ENCODE assay signal across 10 cellular contexts in the genomic region with DNA sequence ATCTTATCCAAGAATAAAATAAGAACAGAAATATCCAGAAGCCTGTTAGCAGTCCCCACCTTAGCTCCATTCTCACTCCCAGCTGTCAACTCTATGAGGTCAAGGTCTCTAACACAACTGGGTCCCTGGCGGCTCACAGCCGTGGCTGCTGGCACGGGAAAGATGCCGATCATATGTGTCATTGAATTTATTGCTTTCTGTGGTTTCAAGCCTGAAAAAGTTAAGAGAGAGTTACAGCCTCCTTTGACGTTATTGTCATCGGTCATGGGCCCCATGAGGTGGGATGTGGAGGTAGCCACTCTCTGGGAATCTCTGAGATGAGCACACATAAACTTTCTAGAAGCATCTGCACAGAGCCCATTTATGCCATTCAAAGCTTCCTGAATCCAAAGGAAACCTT. TPM values are rescaled to one million over a fixed set of nuclear protein-coding genes. Genes with fewer than 3 reads are reported as not detected.
A peak's percentile ranks its signal among the peaks of the same experiment; 100 is the strongest.
DNase-seq lines count a peak whose midpoint lies in the region; ATAC-seq, FAIRE-seq and TF ChIP-seq lines count a peak whose summit lies in the region.
"Had no signal": no experiment of that assay in that cellular context is flagged by ENCODE, and none has a peak within 500 bp of the region (broad histone marks: within the 10 kb centered on the region; RNA-seq: fewer than 3 reads in every experiment).

No MANE protein-coding gene starts in this region.

- ATAC-seq in IMR-90 (ENCODE audit: low read depth) = peak; percentile 91
- peak; percentile 7 for ATAC-seq in left lung
- ATAC-seq in HG02610 (IDR thresholded peaks at IDR 0.05; ENCODE audit: unreplicated experiment) = no peak
- ATAC-seq in activated T-cell treated with anti-CD3 and anti-CD28 coated beads, Interleukin-2, amount 50 U/mL, for 4 hours = no peak
- ATAC-seq: activated CD8-positive, alpha-beta T cell treated with anti-CD3 and anti-CD28 coated beads, Interleukin-2, amount 10 ng/mL, durations not matched to agents 7 days and 5 days had no signal

- no peak overlapping the region for H3K4me3 Mint-ChIP-seq in activated T-cell treated with anti-CD3 and anti-CD28 coated beads, Interleukin-2, amount 50 U/mL, for 4 hours
- H3K4me3 Mint-ChIP-seq: activated CD8-positive, alpha-beta T cell treated with anti-CD3 and anti-CD28 coated beads, Interleukin-2, amount 10 ng/mL, durations not matched to agents 7 days and 5 days had no signal

- peak overlapping the region; percentile 70 for H2BK20ac ChIP-seq in IMR-90 (ENCODE audit: low read depth, low read length)

- H3K4me2 ChIP-seq in IMR-90 (ENCODE audit: low read depth, low read length) = peak overlapping the region; percentile 11; the same call in 1 of the 2 replicates
- H3K4me2 ChIP-seq: KMS-11 had no signal

- peak overlapping the region; percentile 18; the same call in 1 of the 2 replicates for H3K18ac ChIP-seq in IMR-90 (ENCODE audit: low read depth, low read length)

- peaks cover 3% of the 10 kb centered on the region for H3K27me3 Mint-ChIP-seq in activated T-cell treated with anti-CD3 and anti-CD28 coated beads, Interleukin-2, amount 50 U/mL, for 4 hours (ENCODE audit: low read depth)

- no peak for TF ChIP-seq CTCF in AG04449 (IDR thresholded peaks at IDR 0.05; ENCODE audit: insufficient read depth, low read length, missing control alignments)
- TF ChIP-seq CTCF in IMR-90 (conservative IDR thresholded peaks at IDR 0.05; ENCODE audit: low read depth, low read length) = no peak
- no peak for TF ChIP-seq CTCF in astrocyte of the cerebellum (IDR thresholded peaks at IDR 0.05; ENCODE audit: low read depth, low read length, missing control alignments)
- TF ChIP-seq CTCF in left lung (IDR thresholded peaks at IDR 0.05) = no peak

- no peaks in the 10 kb centered on the region for H3K36me3 ChIP-seq in IMR-90 (ENCODE audit: control insufficient read depth, insufficient read depth, low read length)
- H3K36me3 ChIP-seq in left lung = no peaks in the 10 kb centered on the region

- 0 out of 4 replicates have a peak, but pooled peaks cover 0 to 3% of the 10 kb centered on the region in 2 experiments for H3K79me1 ChIP-seq in IMR-90 (ENCODE audit: low read depth in 1 of 2, low read length in 2 of 2)

- H3K4ac ChIP-seq in IMR-90 (ENCODE audit: low read depth, low read length) = peak overlapping the region; percentile 6; the same call in 1 of the 2 replicates

- H3K23ac ChIP-seq in IMR-90 (ENCODE audit: low read depth, low read length) = no peak overlapping the region

- dilution Hi-C loops in IMR-90 (cut with HindIII; ENCODE audit: low sequenced_read_pairs, unreplicated experiment) = no loop called here

- TF ChIP-seq POLR2A in IMR-90 (IDR thresholded peaks at IDR 0.05; ENCODE audit: low read depth, low read length) (peak; percentile 44; the same call in 1 of the 2 replicates), GM12892 (IDR thresholded peaks at IDR 0.05; ENCODE audit: low read depth, low read length) (no peak)

- POLR2A ChIA-PET in AG04449 (lab: Yijun Ruan, JAX) (interaction anchor here (0.9 kb wide), 1 partner anchor 74 kb away, joined by 3 read pairs; no protein-coding TSS in a partner anchor), IMR-90 (lab: Charles Lee; ENCODE audit: unreplicated experiment) (no interaction called here)

- no peak overlapping the region for H2BK15ac ChIP-seq in IMR-90 (ENCODE audit: low read depth, low read length)

- H4K8ac ChIP-seq in IMR-90 (ENCODE audit: low read depth in 2 of 2, low read length in 2 of 2) = peak overlapping the region in 1 of 2 experiments; percentile 55; a peak in 2 of 4 replicates

- H2BK5ac ChIP-seq in IMR-90 (ENCODE audit: low read depth, low read length, poor library complexity, severe bottlenecking) = peak overlapping the region; percentile 91

- no peak overlapping the region for H2AK9ac ChIP-seq in IMR-90 (replicated peaks; ENCODE audit: low read depth, low read length, poor library complexity)

- H3K4me1 ChIP-seq in IMR-90 (ENCODE audit: control insufficient read depth, insufficient read depth, low read length) (peaks cover 13% of the 10 kb centered on the region), left lung (peaks cover 0 to 2% of the 10 kb centered on the region in 2 donors)

- H3K9ac ChIP-seq in IMR-90 (ENCODE audit: low read depth, low read length) = no peak overlapping the region
- H3K9ac ChIP-seq: KMS-11 had no signal

- BruUV-seq in IMR-90 (replicated peaks; lab: Mats Ljungman, UMichigan) = no TSS peak

- in situ Hi-C loops in IMR-90 (cut with MboI; ENCODE audit: low sequenced_read_pairs) = no loop called here
- in situ Hi-C loops in astrocyte of the cerebellum (cut with HindIII; ENCODE audit: low sequenced_read_pairs) = no loop called here

- H4K5ac ChIP-seq in IMR-90 (ENCODE audit: low read depth, low read length) = no peak overlapping the region

- H3K27me3 ChIP-seq in IMR-90 (ENCODE audit: control insufficient read depth, insufficient read depth, low read length) (no peaks in the 10 kb centered on the region), left lung (no peaks in the 10 kb centered on the region)

- 0 out of 2 replicates have a peak, but pooled peaks have one; percentile 8 for TF ChIP-seq RAD21 in IMR-90 (IDR thresholded peaks at IDR 0.05; ENCODE audit: low read length)

- no peak overlapping the region for H3K4me3 ChIP-seq in AG04449 (ENCODE audit: low read depth, low read length)
- no peak overlapping the region for H3K4me3 ChIP-seq in IMR-90 (ENCODE audit: insufficient read depth, low read depth, low read length)
- no peak overlapping the region for H3K4me3 ChIP-seq in astrocyte of the cerebellum (ENCODE audit: low read depth, low read length)
- no peak overlapping the region for H3K4me3 ChIP-seq in left lung

- H3K9me1 ChIP-seq in IMR-90 (ENCODE audit: insufficient read depth, low read length) = peaks cover 11% of the 10 kb centered on the region

- DNase-seq in AG04449 (ENCODE audit: low read depth, low spot score) = peak; percentile 79
- peak; percentile 96 for DNase-seq in IMR-90
- peak; percentile 83 for DNase-seq in astrocyte of the cerebellum (ENCODE audit: low read depth)
- DNase-seq in left lung = no peak
- no peak for DNase-seq in activated T-cell treated with anti-CD3 and anti-CD28 coated beads, Interleukin-2, amount 50 U/mL, for 4 hours
- no peak for DNase-seq in NCI-H748 treated with DMSO at 0.1 percent for 48 hours (lab: John Stamatoyannopoulos, UW)
- no peak for DNase-seq in GM12892 (ENCODE audit: insufficient read length)
- DNase-seq: activated CD8-positive, alpha-beta T cell treated with anti-CD3 and anti-CD28 coated beads, Interleukin-2, amount 10 ng/mL, durations not matched to agents 7 days and 5 days had no signal

- H2AFZ ChIP-seq in IMR-90 (replicated peaks; ENCODE audit: low read length, poor library complexity) = peak overlapping the region; percentile 12

- no peaks in the 10 kb centered on the region for H3K9me3 Mint-ChIP-seq in activated T-cell treated with anti-CD3 and anti-CD28 coated beads, Interleukin-2, amount 50 U/mL, for 4 hours

- no peaks in the 10 kb centered on the region for H3K36me3 Mint-ChIP-seq in activated T-cell treated with anti-CD3 and anti-CD28 coated beads, Interleukin-2, amount 50 U/mL, for 4 hours (ENCODE audit: insufficient read depth)

- intact Hi-C loops in IMR-90 (cut with micrococcal nuclease) (no loop called here), left lung (cut with DNase I) (no loop called here)

- H3K27ac ChIP-seq in IMR-90 (ENCODE audit: insufficient read depth, low read length) = no peak overlapping the region
- H3K27ac ChIP-seq in left lung = no peak overlapping the region
- H3K27ac ChIP-seq: KMS-11 had no signal

- H4K91ac ChIP-seq in IMR-90 (ENCODE audit: insufficient read depth, low read depth, low read length) = peak overlapping the region; percentile 40; the same call in 1 of the 2 replicates

- no peaks in the 10 kb centered on the region for H4K20me1 ChIP-seq in IMR-90 (ENCODE audit: insufficient read depth, low read length)

- CTCF ChIA-PET in AG04449 (lab: Yijun Ruan, JAX) (interaction anchor here (1.5 to 3.4 kb wide), 2 partner anchors 18 to 25 kb away, joined by 3 to 12 read pairs; no protein-coding TSS in a partner anchor), IMR-90 (lab: Yijun Ruan, JAX) (interaction anchor here (0.6 kb wide), 2 partner anchors 20 to 83 kb away, joined by 3 read pairs; no protein-coding TSS in a partner anchor)

- no peaks in the 10 kb centered on the region for H3K4me1 Mint-ChIP-seq in activated T-cell treated with anti-CD3 and anti-CD28 coated beads, Interleukin-2, amount 50 U/mL, for 4 hours (ENCODE audit: low read depth)

- peak overlapping the region; percentile 64; the same call in 1 of the 2 replicates for H2BK120ac ChIP-seq in IMR-90 (ENCODE audit: low read depth, low read length)

- H3K9me3 ChIP-seq in IMR-90 (ENCODE audit: control insufficient read depth, insufficient read depth, low read length) = no peaks in the 10 kb centered on the region
- no peaks in the 10 kb centered on the region for H3K9me3 ChIP-seq in left lung

- no peak for FAIRE-seq in GM12892 (lab: Jason Lieb, UNC)

- peak overlapping the region; percentile 37; the same call in 1 of the 2 replicates for H3K56ac ChIP-seq in IMR-90 (ENCODE audit: extremely low read depth, insufficient read depth, low read length)

- H2AK5ac ChIP-seq in IMR-90 (ENCODE audit: low read depth, low read length) = 0 out of 2 replicates have a peak overlapping the region, but pooled peaks have one; percentile 2

- 0% methylated on average over 3 of the region's 6 CpGs; no CpG with 5 or more reads in 1 of the 2 experiments for WGBS in IMR-90 (ENCODE audit: extremely low coverage in 2 of 2, insufficient read length in 1 of 2), 2 experiments

- H3K14ac ChIP-seq in IMR-90 (replicated peaks; ENCODE audit: low read depth, low read length) = no peak overlapping the region

TF ChIP-seq in IMR-90, 13 proteins besides CTCF, POLR2A, EP300 and RAD21:
- TF ChIP-seq MAFK (IDR thresholded peaks at IDR 0.05; ENCODE audit: low read depth, low read length) (no peak), CEBPB (IDR thresholded peaks at IDR 0.05; ENCODE audit: low read depth, low read length) (peak; percentile 37; the same call in 1 of the 2 replicates), RFX5 (IDR thresholded peaks at IDR 0.05; ENCODE audit: low read depth, low read length) (no peak), FOS (IDR thresholded peaks at IDR 0.05; ENCODE audit: low read depth, low read length) (peak; percentile 66), BHLHE40 (IDR thresholded peaks at IDR 0.05; ENCODE audit: low read depth, low read length) (peak; percentile 94), RCOR1 (IDR thresholded peaks at IDR 0.05; ENCODE audit: insufficient replicate concordance, low read length) (peak; percentile 84)
TF ChIP-seq in IMR-90: peak in this region for 4.

RNA-seq across cellular contexts. Expression of a gene that starts 28.7 kb away (rescaled TPM):
- total RNA-seq in IMR-90 (2012; rRNA removed) (4.7 and 5.7 TPM in 2 replicates), left lung (10 to 100 TPM; 21.9 to 35.4 TPM)
- 4.4 and 4.7 TPM in 2 replicates for polyA plus RNA-seq in IMR-90 (2012; rRNA removed)
- polyA plus RNA-seq in IMR-90 (2012; cell fraction: cytosol; rRNA removed) = 2.2 and 5.2 TPM in 2 replicates
- 3.2 and 7.3 TPM in 2 replicates for polyA plus RNA-seq in IMR-90 (2012; cell fraction: nucleus; rRNA removed; ENCODE audit: low replicate concordance)
- 1 to 10 TPM; 1.1 to 1.5 (median 1.4) TPM for total RNA-seq in activated T-cell treated with anti-CD3 and anti-CD28 coated beads, Interleukin-2, amount 50 U/mL, for 4 hours
- 21.3 TPM for polyA plus RNA-seq in GM12892 (2012; ENCODE audit: missing spikeins)

Comparison
In these comparisons a context has a peak if more than half of its experiments do, and no peak if none do; other contexts are left out.
1. DNase-seq: peak in AG04449 (single experiment), IMR-90 (single experiment) and astrocyte of the cerebellum (single experiment); none in left lung (0 of 2), activated T-cell treated with anti-CD3 and anti-CD28 coated beads, Interleukin-2, amount 50 U/mL, for 4 hours (single experiment), NCI-H748 treated with DMSO at 0.1 percent for 48 hours (single experiment) and GM12892 (single experiment).
2. ATAC-seq: peak in IMR-90 (single experiment) and left lung (single experiment); none in HG02610 (single experiment) and activated T-cell treated with anti-CD3 and anti-CD28 coated beads, Interleukin-2, amount 50 U/mL, for 4 hours (0 of 2).